In the genomic region with DNA sequence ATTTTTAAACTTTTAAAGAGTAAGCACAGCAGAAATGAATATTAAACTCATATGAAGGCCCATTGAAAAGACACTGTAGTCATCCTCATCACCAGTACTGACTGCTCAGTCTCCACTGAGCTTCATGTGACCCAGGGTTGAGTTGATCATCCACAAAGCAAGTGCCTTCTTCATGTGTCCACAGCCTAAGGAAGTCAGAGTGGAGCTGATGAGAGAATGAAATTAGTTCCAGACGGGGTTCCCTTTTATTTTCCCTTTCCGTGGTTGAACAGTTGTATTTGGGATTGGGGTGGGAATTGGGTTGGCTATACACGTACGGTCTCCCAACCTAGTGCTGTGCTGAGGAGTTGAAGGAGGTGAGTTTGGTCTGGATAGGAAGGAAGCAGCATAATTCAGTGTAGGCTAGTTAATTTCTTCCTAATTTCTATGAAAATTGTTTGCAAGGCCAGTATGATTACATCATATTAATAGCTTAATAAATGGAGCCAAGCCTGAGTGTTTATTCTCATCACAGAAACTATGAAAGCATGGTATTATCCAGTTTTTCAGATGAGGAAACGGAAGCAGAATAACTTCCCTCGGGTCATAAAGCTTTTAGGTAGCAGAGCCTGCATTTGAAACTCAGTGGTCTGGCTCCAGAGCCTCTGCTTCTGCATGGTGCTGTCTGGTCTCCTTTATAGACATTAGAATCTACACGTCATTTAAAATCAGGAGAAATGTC, we compare ENCODE assay signal across 12 cellular contexts.
DNase-seq lines count a peak whose midpoint lies in the region; ATAC-seq, FAIRE-seq and TF ChIP-seq lines count a peak whose summit lies in the region.
"Had no signal": no experiment of that assay in that cellular context is flagged by ENCODE, and none has a peak within 500 bp of the region (broad histone marks: within the 10 kb centered on the region; RNA-seq: fewer than 3 reads in every experiment).

No MANE protein-coding gene starts in this region.

- H3K4me1 Mint-ChIP-seq in astrocyte (ENCODE audit: low read depth, unreplicated experiment) (peaks cover 24% of the 10 kb centered on the region), immature natural killer cell (no peaks in the 10 kb centered on the region)

- intact Hi-C loops in psoas muscle (cut with DNase I) = loop anchor here in 1 of 2 donors (5.0 kb wide), 1 partner anchor 40 kb away; no protein-coding TSS in a partner anchor
- intact Hi-C loops in vagina (cut with DNase I) = no loop called here

- H3K4me3 Mint-ChIP-seq in astrocyte (ENCODE audit: unreplicated experiment) (no peak overlapping the region), immature natural killer cell (no peak overlapping the region)

- WGBS in gastroesophageal sphincter (ENCODE audit: low coverage in 1 of 2), 2 donors = 18 to 56% methylated on average over 6 to 7 of the region's 7 CpGs
- 47 to 50% (median 49%) methylated on average over 7 of the region's 7 CpGs for WGBS in psoas muscle, 3 donors

- TF ChIP-seq POLR2A in gastroesophageal sphincter (IDR thresholded peaks at IDR 0.05) (no peak), vagina (IDR thresholded peaks at IDR 0.05) (no peak)

- H3K4me2 ChIP-seq in astrocyte (ENCODE audit: low read length) = peak overlapping the region; percentile 71

- peak overlapping the region; percentile 90 for H3K27ac Mint-ChIP-seq in astrocyte (ENCODE audit: unreplicated experiment)
- no peak overlapping the region for H3K27ac Mint-ChIP-seq in immature natural killer cell

- no peaks in the 10 kb centered on the region for H3K9me3 ChIP-seq in astrocyte (ENCODE audit: insufficient read depth, low read depth, low read length)
- H3K9me3 ChIP-seq in gastroesophageal sphincter = no peaks in the 10 kb centered on the region
- H3K9me3 ChIP-seq in psoas muscle = no peaks in the 10 kb centered on the region
- no peaks in the 10 kb centered on the region for H3K9me3 ChIP-seq in vagina

- H3K27me3 ChIP-seq in astrocyte (ENCODE audit: insufficient read depth, low read length) (no peaks in the 10 kb centered on the region), gastroesophageal sphincter (no peaks in the 10 kb centered on the region), psoas muscle (ENCODE audit: insufficient read depth in 3 of 3, low read length in 2 of 3) (no peaks in the 10 kb centered on the region), vagina (no peaks in the 10 kb centered on the region)

- H3K27ac ChIP-seq in astrocyte (ENCODE audit: low read depth, low read length) (peak overlapping the region; percentile 92), gastroesophageal sphincter (peak overlapping the region; percentile 87 to 98 (median 89)), psoas muscle (peak overlapping the region; percentile 90), vagina (peak overlapping the region; percentile 85)

- H3K36me3 ChIP-seq in astrocyte (ENCODE audit: insufficient read depth, low read length) (peaks cover 35% of the 10 kb centered on the region), gastroesophageal sphincter (peaks cover 0 to 65% of the 10 kb centered on the region in 2 donors), psoas muscle (ENCODE audit: insufficient read depth in 1 of 2, low read depth in 1 of 2) (peaks cover 8 to 77% of the 10 kb centered on the region in 2 donors), vagina (peaks cover 0 to 56% of the 10 kb centered on the region in 2 donors)

- no peaks in the 10 kb centered on the region for H4K20me1 ChIP-seq in astrocyte (ENCODE audit: insufficient read depth, low read length)

- H3K36me3 Mint-ChIP-seq in astrocyte (ENCODE audit: low read depth, unreplicated experiment) (peaks cover 24% of the 10 kb centered on the region), immature natural killer cell (peaks cover 0 to 16% (median 0%) of the 10 kb centered on the region in 3 donors)

- ATAC-seq in gastroesophageal sphincter = peak; percentile 16
- peak in 1 of 4 donors; percentile 1 for ATAC-seq in psoas muscle

- DNase-seq in astrocyte (ENCODE audit: low read depth) = no peak
- DNase-seq in psoas muscle = no peak
- DNase-seq in vagina (ENCODE audit: extremely low spot score in 2 of 2) = no peak
- DNase-seq in activated gamma-delta T cell (lab: John Stamatoyannopoulos, UW) = no peak
- no peak for DNase-seq in immature natural killer cell
- no peak for DNase-seq in GM13976 (ENCODE audit: low spot score)
- DNase-seq: activated CD4-positive, alpha-beta T cell treated with anti-CD3 and anti-CD28 coated beads, Interleukin-2, amount 50 U/mL, for 4 hours; activated effector memory CD4-positive, alpha-beta T cell treated with Interleukin-2 at 50 U/mL for 16 hours; NCI-H1092; NCI-H446; stimulated activated naive CD4-positive, alpha-beta T cell had no signal

- peaks cover 34% of the 10 kb centered on the region for H3K4me1 ChIP-seq in astrocyte (ENCODE audit: insufficient read depth, low read length)
- peaks cover 25 to 74% (median 40%) of the 10 kb centered on the region in 3 donors for H3K4me1 ChIP-seq in gastroesophageal sphincter
- peaks cover 54% of the 10 kb centered on the region for H3K4me1 ChIP-seq in psoas muscle
- peaks cover 34% of the 10 kb centered on the region for H3K4me1 ChIP-seq in vagina

- H3K27me3 Mint-ChIP-seq in astrocyte (ENCODE audit: low read depth, unreplicated experiment) (no peaks in the 10 kb centered on the region), immature natural killer cell (ENCODE audit: low read depth in 3 of 3) (no peaks in the 10 kb centered on the region)

- no peaks in the 10 kb centered on the region for H3K9me3 Mint-ChIP-seq in astrocyte (ENCODE audit: unreplicated experiment)
- no peaks in the 10 kb centered on the region for H3K9me3 Mint-ChIP-seq in immature natural killer cell

- no peaks in the 10 kb centered on the region for H3K79me2 ChIP-seq in astrocyte (ENCODE audit: insufficient read depth, low read length)

- TF ChIP-seq EP300 in gastroesophageal sphincter (IDR thresholded peaks at IDR 0.05) = no peak

- peak overlapping the region; percentile 58 for H3K9ac ChIP-seq in astrocyte (ENCODE audit: low read length)

- H3K4me3 ChIP-seq in astrocyte (ENCODE audit: insufficient read depth, low read depth, low read length) (no peak overlapping the region), gastroesophageal sphincter (no peak overlapping the region), psoas muscle (no peak overlapping the region), vagina (no peak overlapping the region)

- FAIRE-seq in astrocyte (lab: Jason Lieb, UNC) = no peak

- in situ Hi-C loops in GM13976 (cut with MboI; ENCODE audit: low sequenced_read_pairs, unreplicated experiment) = no loop called here

- TF ChIP-seq CTCF in astrocyte (IDR thresholded peaks at IDR 0.05; ENCODE audit: insufficient read depth, low read depth, low read length) (no peak), gastroesophageal sphincter (IDR thresholded peaks at IDR 0.05) (no peak), psoas muscle (IDR thresholded peaks at IDR 0.05) (no peak), vagina (IDR thresholded peaks at IDR 0.05) (no peak), GM13976 (IDR thresholded peaks at IDR 0.05; ENCODE audit: borderline replicate concordance, control extremely low read depth, extremely low read depth, insufficient read depth, missing control alignments) (no peak)

- H2AFZ ChIP-seq in astrocyte (ENCODE audit: low read depth, low read length) = no peak overlapping the region
